Comparison of ENCODE assay signal across 16 cellular contexts in the genomic region with DNA sequence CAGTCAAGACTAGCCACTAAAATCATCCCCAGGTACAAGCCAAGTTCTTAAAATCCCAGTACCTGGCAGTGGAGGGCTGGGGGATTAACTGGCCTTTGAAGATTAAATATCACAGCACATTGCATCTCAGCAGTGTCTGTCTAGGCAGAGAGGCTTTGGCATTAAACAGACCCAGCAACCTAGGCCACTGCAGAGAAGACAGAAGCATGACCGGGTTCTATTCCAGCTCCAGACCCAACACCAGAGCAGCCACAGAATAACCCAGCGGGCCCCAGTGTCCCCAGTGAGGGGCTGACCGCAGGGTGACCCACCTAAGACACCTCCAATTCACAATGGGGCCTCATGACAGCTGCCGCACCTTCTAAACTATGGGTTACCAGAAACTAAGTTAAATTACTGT.
DNase-seq lines count a peak whose midpoint lies in the region; FAIRE-seq and TF ChIP-seq lines count a peak whose summit lies in the region.
"Had no signal": no experiment of that assay in that cellular context is flagged by ENCODE, and none has a peak within 500 bp of the region (broad histone marks: within the 10 kb centered on the region; RNA-seq: fewer than 3 reads in every experiment).

No MANE protein-coding gene starts in this region.

- peaks cover 5% of the 10 kb centered on the region for H3K9me3 ChIP-seq in H9 (ENCODE audit: control insufficient read depth, low read depth, low read length)
- no peaks in the 10 kb centered on the region for H3K9me3 ChIP-seq in esophagus muscularis mucosa
- no peaks in the 10 kb centered on the region for H3K9me3 ChIP-seq in sigmoid colon
- no peaks in the 10 kb centered on the region for H3K9me3 ChIP-seq in tibial nerve

- H4K20me1 ChIP-seq in H9 (ENCODE audit: control insufficient read depth, insufficient read depth, insufficient read length): no peaks in the 10 kb centered on the region

- H3K23ac ChIP-seq in H9 (ENCODE audit: insufficient read length, low read depth, low read length): no peak overlapping the region

- no peak overlapping the region for H4K5ac ChIP-seq in H9 (ENCODE audit: insufficient read length, low read depth, low read length)

- H3K36me3 ChIP-seq in bronchial epithelial cell (ENCODE audit: control insufficient read depth, insufficient read depth, low read length) (no peaks in the 10 kb centered on the region), esophagus muscularis mucosa (no peaks in the 10 kb centered on the region), sigmoid colon (no peaks in the 10 kb centered on the region), tibial nerve (no peaks in the 10 kb centered on the region)

- TF ChIP-seq EP300 in esophagus muscularis mucosa (IDR thresholded peaks at IDR 0.05): no peak
- no peak for TF ChIP-seq EP300 in sigmoid colon (IDR thresholded peaks at IDR 0.05)
- no peak for TF ChIP-seq EP300 in tibial nerve (IDR thresholded peaks at IDR 0.05)

- no peak overlapping the region for H2BK20ac ChIP-seq in H9 (ENCODE audit: low read depth, low read length, poor library complexity, severe bottlenecking)

- H3K4me3 ChIP-seq in bronchial epithelial cell (ENCODE audit: low read depth, low read length): no peak overlapping the region
- H3K4me3 ChIP-seq in esophagus muscularis mucosa: no peak overlapping the region
- no peak overlapping the region for H3K4me3 ChIP-seq in sigmoid colon
- no peak overlapping the region for H3K4me3 ChIP-seq in tibial nerve
- H3K4me3 ChIP-seq: GM23338 had no signal

- H3K27ac Mint-ChIP-seq in H9: no peak overlapping the region; a peak in 1 of 7 replicates
- H3K27ac Mint-ChIP-seq: B cell; CD4-positive, alpha-beta T cell; GM23338 had no signal

- H3K79me1 ChIP-seq in H9 (ENCODE audit: insufficient read depth, low read depth, low read length, poor library complexity, severe bottlenecking): peaks cover 3% of the 10 kb centered on the region

- no peaks in the 10 kb centered on the region for H3K23me2 ChIP-seq in H9 (ENCODE audit: insufficient read length, low read depth, low read length, poor library complexity, severe bottlenecking)

- no peak overlapping the region for H2BK15ac ChIP-seq in H9 (ENCODE audit: low read depth, low read length)

- no peak overlapping the region for H3K14ac ChIP-seq in H9 (ENCODE audit: insufficient read depth, low read length)

- no peak overlapping the region for H3K9ac ChIP-seq in H9 (ENCODE audit: extremely low read depth, insufficient read length, low read length)

- peak overlapping the region; percentile 9 for H2BK120ac ChIP-seq in H9 (ENCODE audit: low read depth, low read length, poor library complexity, severe bottlenecking)

- no peak overlapping the region for H3K4me3 Mint-ChIP-seq in H9
- H3K4me3 Mint-ChIP-seq: B cell; CD4-positive, alpha-beta T cell; GM23338 had no signal

- no peak for TF ChIP-seq CTCF in H9 (conservative IDR thresholded peaks at IDR 0.05)
- no peak for TF ChIP-seq CTCF in bronchial epithelial cell (IDR thresholded peaks at IDR 0.05; ENCODE audit: insufficient read depth, low read length, severe bottlenecking)
- TF ChIP-seq CTCF in esophagus muscularis mucosa (IDR thresholded peaks at IDR 0.05): no peak
- TF ChIP-seq CTCF in sigmoid colon (IDR thresholded peaks at IDR 0.05): no peak
- TF ChIP-seq CTCF in tibial nerve (IDR thresholded peaks at IDR 0.05): no peak

- H3K9me3 Mint-ChIP-seq in H9: peaks cover 5 to 6% of the 10 kb centered on the region in 2 experiments; a peak in 4 of 5 replicates
- H3K9me3 Mint-ChIP-seq: CD4-positive, alpha-beta T cell had no signal

- H2AFZ ChIP-seq in H9 (ENCODE audit: low read length): no peak overlapping the region
- H2AFZ ChIP-seq: GM23338 had no signal

- intact Hi-C loops in esophagus muscularis mucosa (cut with DNase I) (no loop called here), sigmoid colon (cut with DNase I) (no loop called here)

- H3K27ac ChIP-seq in H9 (ENCODE audit: insufficient read length, low read depth, low read length): no peak overlapping the region
- H3K27ac ChIP-seq in esophagus muscularis mucosa (replicated peaks in 1 of 4): no peak overlapping the region
- no peak overlapping the region for H3K27ac ChIP-seq in sigmoid colon
- H3K27ac ChIP-seq in tibial nerve: no peak overlapping the region

- H3K4me2 ChIP-seq in H9 (ENCODE audit: insufficient read depth, insufficient read length, low read length): no peak overlapping the region
- H3K4me2 ChIP-seq: GM23338 had no signal

- TF ChIP-seq POLR2A in esophagus muscularis mucosa (IDR thresholded peaks at IDR 0.05; ENCODE audit: low read depth) (no peak), sigmoid colon (IDR thresholded peaks at IDR 0.05) (no peak), tibial nerve (IDR thresholded peaks at IDR 0.05) (no peak)

- no peak overlapping the region for H4K8ac ChIP-seq in H9 (replicated peaks; ENCODE audit: insufficient read length, low read depth, low read length)

- no peaks in the 10 kb centered on the region; the same call in 1 of the 2 replicates for H3K79me2 ChIP-seq in H9 (ENCODE audit: insufficient read depth, low read length)

- H3K4ac ChIP-seq in H9 (ENCODE audit: low read depth, low read length): no peak overlapping the region

- no peak overlapping the region for H4K91ac ChIP-seq in H9 (ENCODE audit: insufficient read length, low read depth, low read length)

- no peaks in the 10 kb centered on the region for H3K27me3 Mint-ChIP-seq in H9 (ENCODE audit: low read depth)

- H2BK12ac ChIP-seq in H9 (ENCODE audit: insufficient read length, low read depth, low read length): no peak overlapping the region

- WGBS in H9 (ENCODE audit: extremely low coverage, insufficient read length, low lambda C conversion rate): no CpG with 5 or more reads among the region's 4 CpGs
- WGBS in esophagus muscularis mucosa: 92% methylated on average over 4 of the region's 4 CpGs
- WGBS in sigmoid colon, 2 donors: 92 to 96% methylated on average over 4 of the region's 4 CpGs
- WGBS in tibial nerve, 2 donors: 85 to 95% methylated on average over 4 of the region's 4 CpGs

- peak; percentile 64 for FAIRE-seq in bronchial epithelial cell (lab: Jason Lieb, UNC)
- FAIRE-seq: A204.1, G401.6, GM12891 had no signal

- no peak overlapping the region for H3K56ac ChIP-seq in H9 (ENCODE audit: insufficient read length, low read depth, low read length)

- no peak overlapping the region for H2AK5ac ChIP-seq in H9 (ENCODE audit: insufficient read length, low read length)

- H3K4me1 Mint-ChIP-seq in H9: peaks cover 9 to 11% of the 10 kb centered on the region in 2 experiments
- H3K4me1 Mint-ChIP-seq: B cell had no signal

- H3K27me3 ChIP-seq in H9 (ENCODE audit: insufficient read depth, low read length) (no peaks in the 10 kb centered on the region), bronchial epithelial cell (ENCODE audit: control insufficient read depth, insufficient read depth, low read length) (no peaks in the 10 kb centered on the region), esophagus muscularis mucosa (no peaks in the 10 kb centered on the region), sigmoid colon (no peaks in the 10 kb centered on the region), tibial nerve (no peaks in the 10 kb centered on the region)

- H2BK5ac ChIP-seq in H9 (ENCODE audit: insufficient read length, low read length): no peak overlapping the region

- no peak overlapping the region for H3T11ph ChIP-seq in H9 (ENCODE audit: low read length)

- no peak overlapping the region for H3K18ac ChIP-seq in H9 (ENCODE audit: insufficient read length, low read depth, low read length)

- DNase-seq in H9 (peak; percentile 10), bronchial epithelial cell (ENCODE audit: low read depth) (no peak), esophagus muscularis mucosa (ENCODE audit: extremely low spot score) (peak; percentile 74), sigmoid colon (peak; percentile 25), tibial nerve (ENCODE audit: low spot score in 2 of 2) (no peak), SKM-1 treated with dmso at 0.1 percent for 144 hours (lab: John Stamatoyannopoulos, UW; ENCODE audit: unreplicated experiment) (no peak)
- no peak for DNase-seq in activated T-cell treated with anti-CD3 and anti-CD28 coated beads, Interleukin-2, amount 50 U/mL, for 1 hour
- DNase-seq: C1 segment of cervical spinal cord; CD4-positive, alpha-beta T cell; EL; H7 had no signal

- H3K4me1 ChIP-seq in H9 (ENCODE audit: insufficient read depth, low read length): no peaks in the 10 kb centered on the region
- no peaks in the 10 kb centered on the region for H3K4me1 ChIP-seq in esophagus muscularis mucosa
- no peaks in the 10 kb centered on the region for H3K4me1 ChIP-seq in sigmoid colon
- H3K4me1 ChIP-seq in tibial nerve: no peaks in the 10 kb centered on the region

- H3K36me3 Mint-ChIP-seq in H9 (ENCODE audit: insufficient read depth in 1 of 3, low read depth in 3 of 3): peaks cover 15 to 25% (median 21%) of the 10 kb centered on the region in 3 experiments

Comparison
In these comparisons a context has a peak if more than half of its experiments do, and no peak if none do; other contexts are left out.
1. DNase-seq: peak in H9 (single experiment), esophagus muscularis mucosa (single experiment) and sigmoid colon (single experiment); none in bronchial epithelial cell (single experiment), tibial nerve (0 of 2), activated T-cell treated with anti-CD3 and anti-CD28 coated beads, Interleukin-2, amount 50 U/mL, for 1 hour (single experiment) and SKM-1 treated with dmso at 0.1 percent for 144 hours (single experiment).